13 cellular contexts compared by ENCODE assay signal in the genomic region with DNA sequence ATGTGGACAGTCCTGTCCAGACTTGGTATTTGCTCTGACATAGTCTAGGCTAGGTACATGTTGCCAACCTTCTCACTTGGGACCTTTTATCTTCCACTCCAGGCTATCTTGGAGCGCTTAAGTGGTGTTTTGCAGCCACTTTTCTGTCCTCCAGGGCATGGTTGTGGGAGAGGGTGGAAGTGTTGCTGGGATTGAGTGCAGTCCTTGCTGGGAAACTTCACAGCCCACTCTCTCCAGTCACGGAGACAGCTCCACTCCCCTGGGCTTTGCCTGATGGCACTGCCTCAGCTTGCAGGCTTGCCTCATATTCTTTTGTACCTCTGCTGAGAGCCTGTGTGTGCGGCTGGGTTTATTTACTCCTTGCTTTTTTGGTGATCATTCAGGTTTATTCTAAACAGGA. TPM values are rescaled to one million over a fixed set of nuclear protein-coding genes. Genes with fewer than 3 reads are reported as not detected.
DNase-seq lines count a peak whose midpoint lies in the region; ATAC-seq and TF ChIP-seq lines count a peak whose summit lies in the region.
"Had no signal": no experiment of that assay in that cellular context is flagged by ENCODE, and none has a peak within 500 bp of the region (broad histone marks: within the 10 kb centered on the region; RNA-seq: fewer than 3 reads in every experiment).

No MANE protein-coding gene starts in this region.

- H3K36me3 Mint-ChIP-seq in activated naive CD8-positive, alpha-beta T cell = peaks cover 11% of the 10 kb centered on the region
- peaks cover 10% of the 10 kb centered on the region for H3K36me3 Mint-ChIP-seq in activated naive CD8-positive, alpha-beta T cell treated with anti-CD3 and anti-CD28 coated beads for 36 hours
- peaks cover 53% of the 10 kb centered on the region for H3K36me3 Mint-ChIP-seq in brain
- peaks cover 60% of the 10 kb centered on the region for H3K36me3 Mint-ChIP-seq in activated CD4-positive, alpha-beta memory T cell treated with anti-CD3 and anti-CD28 coated beads, Interleukin-2, amount 10 ng/mL, durations not matched to agents 7 days and 5 days (ENCODE audit: low read depth)
- peaks cover 63% of the 10 kb centered on the region for H3K36me3 Mint-ChIP-seq in stimulated activated memory B cell treated with anti-CD40 and anti-IgM and Interleukin-4, amounts not matched to agents 10 μg/mL and 1 μg/mL and 100 μg/mL, for 72 hours

- H3K4me1 ChIP-seq in left ventricle myocardium inferior = peaks cover 32% of the 10 kb centered on the region

- H3K4me3 ChIP-seq in left ventricle myocardium inferior = no peak overlapping the region

- CTCF ChIA-PET in activated CD4-positive, alpha-beta memory T cell treated with anti-CD3 and anti-CD28 coated beads, Interleukin-2, amount 10 ng/mL, durations not matched to agents 7 days and 5 days (lab: Charles Lee) = no interaction called here

- H3K27ac Mint-ChIP-seq in activated naive CD8-positive, alpha-beta T cell = peak overlapping the region; percentile 28
- no peak overlapping the region for H3K27ac Mint-ChIP-seq in activated naive CD8-positive, alpha-beta T cell treated with anti-CD3 and anti-CD28 coated beads for 36 hours
- H3K27ac Mint-ChIP-seq in brain = peak overlapping the region in 4 of 5 experiments; percentile 19 to 73 (median 26)
- H3K27ac Mint-ChIP-seq in activated CD4-positive, alpha-beta memory T cell treated with anti-CD3 and anti-CD28 coated beads, Interleukin-2, amount 10 ng/mL, durations not matched to agents 7 days and 5 days = no peak overlapping the region
- no peak overlapping the region for H3K27ac Mint-ChIP-seq in stimulated activated memory B cell treated with anti-CD40 and anti-IgM and Interleukin-4, amounts not matched to agents 10 μg/mL and 1 μg/mL and 100 μg/mL, for 72 hours

- no peaks in the 10 kb centered on the region for H3K27me3 ChIP-seq in left ventricle myocardium inferior (ENCODE audit: low read depth)

- no peak for ATAC-seq in GM18858 (IDR thresholded peaks at IDR 0.05; ENCODE audit: unreplicated experiment)
- no peak for ATAC-seq in stimulated activated memory B cell treated with anti-CD40 and anti-IgM and Interleukin-4, amounts not matched to agents 10 μg/mL and 1 μg/mL and 100 μg/mL, for 72 hours

- H3K36me3 ChIP-seq in left ventricle myocardium inferior = peaks cover 52% of the 10 kb centered on the region

- H3K4me3 Mint-ChIP-seq in activated naive CD8-positive, alpha-beta T cell = no peak overlapping the region
- no peak overlapping the region for H3K4me3 Mint-ChIP-seq in activated naive CD8-positive, alpha-beta T cell treated with anti-CD3 and anti-CD28 coated beads for 36 hours
- no peak overlapping the region for H3K4me3 Mint-ChIP-seq in brain
- no peak overlapping the region for H3K4me3 Mint-ChIP-seq in activated CD4-positive, alpha-beta memory T cell treated with anti-CD3 and anti-CD28 coated beads, Interleukin-2, amount 10 ng/mL, durations not matched to agents 7 days and 5 days
- H3K4me3 Mint-ChIP-seq in stimulated activated memory B cell treated with anti-CD40 and anti-IgM and Interleukin-4, amounts not matched to agents 10 μg/mL and 1 μg/mL and 100 μg/mL, for 72 hours = no peak overlapping the region

- POLR2A ChIA-PET in activated CD4-positive, alpha-beta memory T cell treated with anti-CD3 and anti-CD28 coated beads, Interleukin-2, amount 10 ng/mL, durations not matched to agents 7 days and 5 days (lab: Charles Lee) = no interaction called here

- no peak for TF ChIP-seq CTCF in brain (conservative IDR thresholded peaks at IDR 0.05)
- TF ChIP-seq CTCF in left ventricle myocardium inferior (IDR thresholded peaks at IDR 0.05; ENCODE audit: borderline replicate concordance) = no peak

- H3K27ac ChIP-seq in left ventricle myocardium inferior (replicated peaks) = peak overlapping the region; percentile 57
- H3K27ac ChIP-seq: C4-2B had no signal

- no peaks in the 10 kb centered on the region for H3K9me3 Mint-ChIP-seq in activated naive CD8-positive, alpha-beta T cell (ENCODE audit: low read depth)
- no peaks in the 10 kb centered on the region for H3K9me3 Mint-ChIP-seq in activated naive CD8-positive, alpha-beta T cell treated with anti-CD3 and anti-CD28 coated beads for 36 hours
- H3K9me3 Mint-ChIP-seq in brain = no peaks in the 10 kb centered on the region
- H3K9me3 Mint-ChIP-seq in activated CD4-positive, alpha-beta memory T cell treated with anti-CD3 and anti-CD28 coated beads, Interleukin-2, amount 10 ng/mL, durations not matched to agents 7 days and 5 days = no peaks in the 10 kb centered on the region
- no peaks in the 10 kb centered on the region for H3K9me3 Mint-ChIP-seq in stimulated activated memory B cell treated with anti-CD40 and anti-IgM and Interleukin-4, amounts not matched to agents 10 μg/mL and 1 μg/mL and 100 μg/mL, for 72 hours

- intact Hi-C loops in left ventricle myocardium inferior (cut with micrococcal nuclease) = no loop called here

- no peaks in the 10 kb centered on the region for H3K27me3 Mint-ChIP-seq in activated naive CD8-positive, alpha-beta T cell
- no peaks in the 10 kb centered on the region for H3K27me3 Mint-ChIP-seq in activated naive CD8-positive, alpha-beta T cell treated with anti-CD3 and anti-CD28 coated beads for 36 hours
- peaks cover 6% of the 10 kb centered on the region for H3K27me3 Mint-ChIP-seq in brain
- no peaks in the 10 kb centered on the region for H3K27me3 Mint-ChIP-seq in activated CD4-positive, alpha-beta memory T cell treated with anti-CD3 and anti-CD28 coated beads, Interleukin-2, amount 10 ng/mL, durations not matched to agents 7 days and 5 days
- H3K27me3 Mint-ChIP-seq in stimulated activated memory B cell treated with anti-CD40 and anti-IgM and Interleukin-4, amounts not matched to agents 10 μg/mL and 1 μg/mL and 100 μg/mL, for 72 hours = no peaks in the 10 kb centered on the region

- no peaks in the 10 kb centered on the region for H3K9me3 ChIP-seq in left ventricle myocardium inferior (replicated peaks)

- no peak for DNase-seq in activated naive CD8-positive, alpha-beta T cell treated with anti-CD3 and anti-CD28 coated beads for 36 hours
- peak; percentile 45 for DNase-seq in left ventricle myocardium inferior
- peak; percentile 44 for DNase-seq in retina
- no peak for DNase-seq in activated CD4-positive, alpha-beta memory T cell treated with anti-CD3 and anti-CD28 coated beads, Interleukin-2, amount 10 ng/mL, durations not matched to agents 7 days and 5 days
- DNase-seq: KBM-7, NCI-H1436, NCI-H2029 treated with DMSO at 0.1 percent for 48 hours, NCI-H510A had no signal

- peaks cover 3% of the 10 kb centered on the region for H3K4me1 Mint-ChIP-seq in activated naive CD8-positive, alpha-beta T cell (ENCODE audit: low read depth)
- peaks cover 3% of the 10 kb centered on the region for H3K4me1 Mint-ChIP-seq in activated naive CD8-positive, alpha-beta T cell treated with anti-CD3 and anti-CD28 coated beads for 36 hours
- H3K4me1 Mint-ChIP-seq in brain = no peaks in the 10 kb centered on the region
- H3K4me1 Mint-ChIP-seq in activated CD4-positive, alpha-beta memory T cell treated with anti-CD3 and anti-CD28 coated beads, Interleukin-2, amount 10 ng/mL, durations not matched to agents 7 days and 5 days = peaks cover 7% of the 10 kb centered on the region
- H3K4me1 Mint-ChIP-seq in stimulated activated memory B cell treated with anti-CD40 and anti-IgM and Interleukin-4, amounts not matched to agents 10 μg/mL and 1 μg/mL and 100 μg/mL, for 72 hours = peaks cover 11% of the 10 kb centered on the region

RNA-seq across cellular contexts. Expression of a gene that starts 17.4 kb away (rescaled TPM):
- total RNA-seq in activated naive CD8-positive, alpha-beta T cell treated with anti-CD3 and anti-CD28 coated beads for 36 hours = 100 to 1,000 TPM; 207 to 217 TPM
- 126 TPM for polyA plus RNA-seq in brain (ENCODE audit: insufficient read depth, low read depth, low replicate concordance)
- total RNA-seq in left ventricle myocardium inferior = 72.0 TPM
- 100 to 1,000 TPM; 176 to 186 TPM for total RNA-seq in activated CD4-positive, alpha-beta memory T cell treated with anti-CD3 and anti-CD28 coated beads, Interleukin-2, amount 10 ng/mL, durations not matched to agents 7 days and 5 days

RNA-seq across cellular contexts. Expression of a gene that starts 17.5 kb away (rescaled TPM):
- 10 to 100 TPM; 20.0 to 21.0 TPM for total RNA-seq in activated naive CD8-positive, alpha-beta T cell treated with anti-CD3 and anti-CD28 coated beads for 36 hours
- 5.5 TPM for polyA plus RNA-seq in brain (ENCODE audit: insufficient read depth, low read depth, low replicate concordance)
- total RNA-seq in left ventricle myocardium inferior = 13.7 TPM
- 10 to 100 TPM; 27.4 to 29.3 TPM for total RNA-seq in activated CD4-positive, alpha-beta memory T cell treated with anti-CD3 and anti-CD28 coated beads, Interleukin-2, amount 10 ng/mL, durations not matched to agents 7 days and 5 days

Comparison
In these comparisons a context has a peak if more than half of its experiments do, and no peak if none do; other contexts are left out.
1. H3K27ac Mint-ChIP-seq: peak in activated naive CD8-positive, alpha-beta T cell (single experiment) and brain (4 of 5); none in activated naive CD8-positive, alpha-beta T cell treated with anti-CD3 and anti-CD28 coated beads for 36 hours (single experiment), activated CD4-positive, alpha-beta memory T cell treated with anti-CD3 and anti-CD28 coated beads, Interleukin-2, amount 10 ng/mL, durations not matched to agents 7 days and 5 days (single experiment) and stimulated activated memory B cell treated with anti-CD40 and anti-IgM and Interleukin-4, amounts not matched to agents 10 μg/mL and 1 μg/mL and 100 μg/mL, for 72 hours (single experiment).
2. DNase-seq: peak in left ventricle myocardium inferior (single experiment) and retina (single experiment); none in activated naive CD8-positive, alpha-beta T cell treated with anti-CD3 and anti-CD28 coated beads for 36 hours (single experiment) and activated CD4-positive, alpha-beta memory T cell treated with anti-CD3 and anti-CD28 coated beads, Interleukin-2, amount 10 ng/mL, durations not matched to agents 7 days and 5 days (single experiment).